ENCODE assay signal across 10 cellular contexts in genomic region chr18:61569176-61569892, GRCh38.
DNase-seq lines count a peak whose midpoint lies in the region; ATAC-seq and TF ChIP-seq lines count a peak whose summit lies in the region.
"Had no signal": no experiment of that assay in that cellular context is flagged by ENCODE, and none has a peak within 500 bp of the region (broad histone marks: within the 10 kb centered on the region; RNA-seq: fewer than 3 reads in every experiment).

No MANE protein-coding gene starts in this region.

- TF ChIP-seq CTCF in PC-9 (conservative IDR thresholded peaks at IDR 0.05) (no peak), epithelial cell of esophagus (IDR thresholded peaks at IDR 0.05; ENCODE audit: insufficient read depth, low read depth, low read length, missing control alignments) (no peak), hepatocyte (IDR thresholded peaks at IDR 0.05; ENCODE audit: poor library complexity) (no peak)

- DNase-seq in Daoy (ENCODE audit: low read depth) (peak; percentile 86), PC-9 (peak; percentile 3 to 37), epithelial cell of esophagus (ENCODE audit: low read depth) (peak; percentile 89), trophoblast cell (peak; percentile 19 to 74), hepatocyte (ENCODE audit: low spot score) (no peak), NCI-H1092 treated with DMSO at 0.1 percent for 48 hours (lab: John Stamatoyannopoulos, UW) (no peak), NCI-H1436 treated with DMSO at 0.1 percent for 48 hours (lab: John Stamatoyannopoulos, UW) (no peak)
- DNase-seq: stimulated activated CD4-positive, alpha-beta T cell treated with anti-CD3 and anti-CD28 coated beads, Interleukin-15, amount 100 ng/mL, for 24 hours; testis had no signal

- H3K79me2 ChIP-seq in PC-9 (ENCODE audit: low read depth) (no peaks in the 10 kb centered on the region), trophoblast cell (ENCODE audit: control insufficient read depth, insufficient read depth, low read length, poor library complexity) (no peaks in the 10 kb centered on the region), hepatocyte (no peaks in the 10 kb centered on the region)

- H2AFZ ChIP-seq in PC-9 (no peak overlapping the region), trophoblast cell (ENCODE audit: insufficient read depth, low read length, poor library complexity) (no peak overlapping the region), hepatocyte (no peak overlapping the region)

- no peak overlapping the region for H3K4ac ChIP-seq in trophoblast cell (ENCODE audit: low read depth, low read length)

- no peaks in the 10 kb centered on the region for H4K20me1 ChIP-seq in PC-9 (ENCODE audit: insufficient read depth)
- no peaks in the 10 kb centered on the region for H4K20me1 ChIP-seq in hepatocyte (ENCODE audit: insufficient read depth, poor library complexity, severe bottlenecking)

- H3K14ac ChIP-seq in trophoblast cell (ENCODE audit: low read length): peak overlapping the region; percentile 55

- peak overlapping the region; percentile 5 for H2BK120ac ChIP-seq in trophoblast cell (ENCODE audit: insufficient read depth, low read length, poor library complexity)

- peak overlapping the region; percentile 11 for H2BK5ac ChIP-seq in trophoblast cell (ENCODE audit: low read depth, low read length, poor library complexity)

- no peak overlapping the region for H3K23ac ChIP-seq in trophoblast cell (ENCODE audit: low read length)

- intact Hi-C loops in PC-9 (cut with micrococcal nuclease; ENCODE audit: unreplicated experiment): no loop called here

- H3F3A ChIP-seq in PC-9 (ENCODE audit: insufficient read depth, low read depth): no peaks in the 10 kb centered on the region

- no CpG with 5 or more reads among the region's 9 CpGs for WGBS in trophoblast cell (ENCODE audit: extremely low coverage, insufficient coverage, insufficient read length)
- 86% methylated on average over 9 of the region's 9 CpGs for WGBS in hepatocyte (ENCODE audit: low lambda C conversion rate, missing lambda C conversion rate)

- POLR2A ChIA-PET in PC-9 (lab: Charles Lee; ENCODE audit: unreplicated experiment): no interaction called here

- no peak overlapping the region for H2AK5ac ChIP-seq in trophoblast cell (ENCODE audit: low read length)

- no TSS peak for BruUV-seq in PC-9 (replicated peaks; lab: Mats Ljungman, UMichigan)

- peak overlapping the region; percentile 21 for H4K91ac ChIP-seq in trophoblast cell (ENCODE audit: low read depth, low read length)

- H4K12ac ChIP-seq in trophoblast cell (ENCODE audit: low read depth, low read length): peak overlapping the region; percentile 17

- H3K4me1 ChIP-seq in PC-9 (replicated peaks; ENCODE audit: insufficient read depth) (no peaks in the 10 kb centered on the region), trophoblast cell (ENCODE audit: control insufficient read depth in 1 of 2, insufficient read depth in 2 of 2, low read length in 2 of 2) (peaks cover 4 to 8% of the 10 kb centered on the region in 2 experiments), hepatocyte (ENCODE audit: insufficient read depth) (no peaks in the 10 kb centered on the region)
- H3K4me1 ChIP-seq: testis had no signal

- H3K27me3 ChIP-seq in PC-9 (ENCODE audit: insufficient read depth, low read depth): no peaks in the 10 kb centered on the region
- H3K27me3 ChIP-seq in trophoblast cell (ENCODE audit: insufficient read depth, low read length): no peaks in the 10 kb centered on the region
- H3K27me3 ChIP-seq in hepatocyte: no peaks in the 10 kb centered on the region
- H3K27me3 ChIP-seq: testis had no signal

- H2BK12ac ChIP-seq in trophoblast cell (ENCODE audit: low read length): peak overlapping the region; percentile 41

- peak overlapping the region; percentile 9 for H3K9ac ChIP-seq in trophoblast cell (ENCODE audit: low read length)

- H4K8ac ChIP-seq in trophoblast cell (ENCODE audit: low read depth, low read length): no peak overlapping the region

- CTCF ChIA-PET in PC-9 (lab: Charles Lee): no interaction called here

- ATAC-seq in HG03097 (IDR thresholded peaks at IDR 0.05; ENCODE audit: low FRiP score, unreplicated experiment): no peak

- no peaks in the 10 kb centered on the region for H3K36me3 ChIP-seq in PC-9 (ENCODE audit: low read depth)
- H3K36me3 ChIP-seq in trophoblast cell (ENCODE audit: control insufficient read depth in 1 of 2, insufficient read depth in 2 of 2, low read length in 2 of 2): peaks cover 0 to 2% of the 10 kb centered on the region in 2 experiments
- no peaks in the 10 kb centered on the region for H3K36me3 ChIP-seq in hepatocyte (replicated peaks; ENCODE audit: insufficient read depth, low read depth)

- no peaks in the 10 kb centered on the region for H3K9me3 ChIP-seq in PC-9 (ENCODE audit: insufficient read depth, low read depth)
- no peaks in the 10 kb centered on the region for H3K9me3 ChIP-seq in trophoblast cell (ENCODE audit: insufficient read depth, low read depth, low read length)
- H3K9me3 ChIP-seq in hepatocyte (ENCODE audit: low read depth): no peaks in the 10 kb centered on the region
- H3K9me3 ChIP-seq: testis had no signal

- H3K9me2 ChIP-seq in PC-9 (ENCODE audit: insufficient read depth): no peaks in the 10 kb centered on the region
- no peaks in the 10 kb centered on the region for H3K9me2 ChIP-seq in hepatocyte (replicated peaks; ENCODE audit: insufficient read depth)

- peaks cover 4% of the 10 kb centered on the region for H3K79me1 ChIP-seq in trophoblast cell (ENCODE audit: low read length)

- H3K27ac ChIP-seq in PC-9 (no peak overlapping the region), trophoblast cell (ENCODE audit: low read depth, low read length) (peak overlapping the region; percentile 62), hepatocyte (no peak overlapping the region)
- H3K27ac ChIP-seq: testis had no signal

- H3K18ac ChIP-seq in trophoblast cell (ENCODE audit: low read length): peak overlapping the region; percentile 23

- H3K4me2 ChIP-seq in PC-9 (no peak overlapping the region), trophoblast cell (ENCODE audit: low read length) (no peak overlapping the region), hepatocyte (no peak overlapping the region)

- H3K4me3 ChIP-seq in PC-9: no peak overlapping the region
- no peak overlapping the region for H3K4me3 ChIP-seq in epithelial cell of esophagus (ENCODE audit: low read length)
- no peak overlapping the region for H3K4me3 ChIP-seq in trophoblast cell (ENCODE audit: low read depth, low read length)
- H3K4me3 ChIP-seq in hepatocyte: no peak overlapping the region
- H3K4me3 ChIP-seq: testis had no signal

Comparison
In these comparisons a context has a peak if more than half of its experiments do, and no peak if none do; other contexts are left out.
1. DNase-seq: peak in Daoy (single experiment), PC-9 (2 of 2), epithelial cell of esophagus (single experiment) and trophoblast cell (2 of 2); none in hepatocyte (single experiment), NCI-H1092 treated with DMSO at 0.1 percent for 48 hours (single experiment) and NCI-H1436 treated with DMSO at 0.1 percent for 48 hours (single experiment).